Comparison of ENCODE assay signal across 8 cellular contexts in the genomic region with DNA sequence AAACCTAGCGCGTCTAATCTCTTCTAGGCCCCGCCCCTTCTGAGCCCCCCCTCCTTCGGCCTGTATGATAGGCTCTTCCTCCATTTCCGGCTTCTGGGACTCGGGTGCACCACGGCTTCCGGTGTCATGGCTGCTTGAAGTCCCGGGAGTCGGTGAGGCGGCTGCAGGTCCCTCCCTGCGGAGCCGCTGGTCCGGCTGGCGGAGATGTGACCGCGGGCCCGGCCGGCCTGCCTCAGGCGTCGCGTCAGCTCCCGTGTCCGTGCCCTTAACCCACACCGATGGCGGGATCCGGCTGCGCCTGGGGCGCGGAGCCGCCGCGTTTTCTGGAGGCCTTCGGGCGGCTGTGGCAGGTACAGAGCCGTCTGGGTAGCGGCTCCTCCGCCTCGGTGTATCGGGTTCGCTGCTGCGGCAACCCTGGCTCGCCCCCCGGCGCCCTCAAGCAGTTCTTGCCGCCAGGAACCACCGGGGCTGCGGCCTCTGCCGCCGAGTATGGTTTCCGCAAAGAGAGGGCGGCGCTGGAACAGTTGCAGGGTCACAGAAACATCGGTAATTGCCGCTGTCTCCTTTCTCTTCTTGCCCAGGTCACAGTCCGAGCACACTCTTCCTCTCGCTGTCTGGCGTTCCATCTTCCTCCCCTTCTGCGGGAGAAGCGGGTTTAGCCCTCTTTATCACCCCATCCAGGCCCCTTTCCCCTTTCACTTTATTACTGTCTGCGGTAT. TPM values are rescaled to one million over a fixed set of nuclear protein-coding genes. Genes with fewer than 3 reads are reported as not detected.
A peak's percentile ranks its signal among the peaks of the same experiment; 100 is the strongest.
DNase-seq lines count a peak whose midpoint lies in the region; ATAC-seq and TF ChIP-seq lines count a peak whose summit lies in the region.

A gene with protein sequence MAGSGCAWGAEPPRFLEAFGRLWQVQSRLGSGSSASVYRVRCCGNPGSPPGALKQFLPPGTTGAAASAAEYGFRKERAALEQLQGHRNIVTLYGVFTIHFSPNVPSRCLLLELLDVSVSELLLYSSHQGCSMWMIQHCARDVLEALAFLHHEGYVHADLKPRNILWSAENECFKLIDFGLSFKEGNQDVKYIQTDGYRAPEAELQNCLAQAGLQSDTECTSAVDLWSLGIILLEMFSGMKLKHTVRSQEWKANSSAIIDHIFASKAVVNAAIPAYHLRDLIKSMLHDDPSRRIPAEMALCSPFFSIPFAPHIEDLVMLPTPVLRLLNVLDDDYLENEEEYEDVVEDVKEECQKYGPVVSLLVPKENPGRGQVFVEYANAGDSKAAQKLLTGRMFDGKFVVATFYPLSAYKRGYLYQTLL (plus strand): TSS at position 96 of the 719 bp plus-strand sequence. CDS start 183 bp downstream, at position 279.

- TF ChIP-seq CTCF in BJ (IDR thresholded peaks at IDR 0.05; ENCODE audit: insufficient read depth, low read depth, low read length) (no peak), choroid plexus epithelial cell (conservative IDR thresholded peaks at IDR 0.05; ENCODE audit: low read depth, low read length) (no peak)

- ATAC-seq in GM19324 (IDR thresholded peaks at IDR 0.05; ENCODE audit: low FRiP score, unreplicated experiment) (peak; percentile 89), HG03460 (IDR thresholded peaks at IDR 0.05; ENCODE audit: unreplicated experiment) (peak; percentile 97)

- POLR2A ChIA-PET in BJ (lab: Charles Lee), result no interaction called here

- H3K27me3 ChIP-seq in BJ (ENCODE audit: control insufficient read depth, insufficient read depth, low read length), result no peaks in the 10 kb centered on the region

- H3K36me3 ChIP-seq in BJ (ENCODE audit: control insufficient read depth, insufficient read depth, low read length), result no peaks in the 10 kb centered on the region

- H3K4me3 ChIP-seq in BJ (ENCODE audit: low read depth, low read length), result peak within 1 kb of the TSS; percentile 93
- H3K4me3 ChIP-seq in choroid plexus epithelial cell (ENCODE audit: low read depth, low read length), result peak within 1 kb of the TSS; percentile 97

- CTCF ChIA-PET in BJ (lab: Yijun Ruan, JAX), result no interaction called here

- DNase-seq in BJ (ENCODE audit: low read depth) (peak; percentile 43), NCI-H524 treated with DMSO at 0.1 percent for 48 hours (lab: John Stamatoyannopoulos, UW) (peak; percentile 27), choroid plexus epithelial cell (ENCODE audit: low read depth) (peak; percentile 95), kidney tubule cell (ENCODE audit: low spot score) (peak; percentile 91)
- DNase-seq in activated CD4-positive, alpha-beta T cell treated with anti-CD3 and anti-CD28 coated beads for 4 hours, result peak; percentile 87 to 89
- peak; percentile 70 to 73 for DNase-seq in stimulated activated CD4-positive, alpha-beta T cell treated with anti-CD3 and anti-CD28 coated beads, Interleukin-1b, Interleukin-23, amount 100 ng/mL, for 1 hour (ENCODE audit: low read depth in 2 of 2)

RNA-seq across cellular contexts. Expression of the gene that starts here (rescaled TPM):
- 16.9 and 37.5 TPM in 2 replicates for polyA plus RNA-seq in BJ (2011; rRNA removed)
- polyA minus RNA-seq in BJ (2011; rRNA and poly(A)+ RNA removed), result 33.4 and 34.1 TPM in 2 replicates

Comparison
In these comparisons a context has a peak if more than half of its experiments do, and no peak if none do; other contexts are left out.
1. Peak in every context shown above with its lines: DNase-seq, ATAC-seq and H3K4me3 ChIP-seq.
2. DNase-seq: peak in every context shown above with its lines; median percentile 95 in choroid plexus epithelial cell; 91 in kidney tubule cell; 88 in activated CD4-positive, alpha-beta T cell treated with anti-CD3 and anti-CD28 coated beads for 4 hours; 72 in stimulated activated CD4-positive, alpha-beta T cell treated with anti-CD3 and anti-CD28 coated beads, Interleukin-1b, Interleukin-23, amount 100 ng/mL, for 1 hour; 43 in BJ; 27 in NCI-H524 treated with DMSO at 0.1 percent for 48 hours.